11 cellular contexts compared by ENCODE assay signal in the genomic region with DNA sequence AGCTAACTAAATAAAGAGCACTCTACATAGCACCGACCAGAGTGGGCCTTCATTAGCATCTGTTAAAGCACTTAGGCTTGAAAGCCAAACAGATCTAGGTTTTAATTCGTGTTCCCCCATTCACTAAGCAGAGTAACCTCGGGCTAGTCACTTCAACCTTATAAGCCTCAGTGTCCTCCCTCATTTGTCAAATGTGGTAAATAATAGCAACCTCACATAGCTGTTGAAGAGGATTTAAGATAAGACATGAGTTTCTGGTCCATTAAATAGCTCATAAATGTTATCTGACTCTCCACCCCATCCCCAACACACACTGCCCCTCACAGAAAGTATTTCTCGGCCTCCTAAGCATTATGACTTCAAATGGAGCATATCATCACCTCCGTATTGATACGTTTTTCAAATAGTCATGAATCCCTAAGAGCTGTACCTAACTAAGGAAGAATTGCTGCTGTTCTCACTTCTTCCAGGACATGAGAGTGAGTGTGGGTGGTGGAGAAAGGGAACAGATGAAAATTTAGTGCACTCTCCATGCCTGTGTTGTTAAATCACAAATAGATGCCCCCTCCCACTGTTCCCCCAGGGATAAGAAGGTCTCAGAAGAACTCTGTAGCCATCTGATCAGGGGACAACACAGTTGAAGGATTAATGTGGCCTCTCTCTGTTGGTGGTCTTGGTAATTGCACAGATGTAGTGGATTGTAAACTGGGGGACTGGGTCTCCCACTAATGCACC. TPM values are rescaled to one million over a fixed set of nuclear protein-coding genes. Genes with fewer than 3 reads are reported as not detected.
"Had no signal": no experiment of that assay in that cellular context is flagged by ENCODE, and none has a peak within 500 bp of the region (broad histone marks: within the 10 kb centered on the region; RNA-seq: fewer than 3 reads in every experiment).

No MANE protein-coding gene starts in this region.

- H3K27ac ChIP-seq: esophagus squamous epithelium, foreskin keratinocyte, testis had no signal

- ATAC-seq: foreskin keratinocyte had no signal

- DNase-seq: activated CD4-positive, alpha-beta T cell treated with anti-CD3 and anti-CD28 coated beads, Interleukin-2, amount 10 ng/mL, durations not matched to agents 7 days and 5 days; activated CD4-positive, CD25-positive, alpha-beta regulatory T cell; activated naive CD4-positive, alpha-beta T cell treated with anti-CD3 and anti-CD28 coated beads, Interleukin-2, amount 10 ng/mL, durations not matched to agents 7 days and 5 days; esophagus squamous epithelium; foreskin keratinocyte; nephron progenitor cell; stimulated activated CD4-positive, alpha-beta T cell treated with anti-CD3 and anti-CD28 coated beads, Interleukin-4, amount 100 ng/mL, for 24 hours; stimulated activated naive CD8-positive, alpha-beta T cell treated with anti-CD3 and anti-CD28 coated beads, Interleukin-15, amount 100 ng/mL, for 72 hours; testis had no signal

- H3K36me3 Mint-ChIP-seq: activated naive CD4-positive, alpha-beta T cell treated with anti-CD3 and anti-CD28 coated beads, Interleukin-2, amount 10 ng/mL, durations not matched to agents 7 days and 5 days had no signal

- H3K9me3 Mint-ChIP-seq: activated CD4-positive, alpha-beta T cell treated with anti-CD3 and anti-CD28 coated beads, Interleukin-2, amount 10 ng/mL, durations not matched to agents 7 days and 5 days; activated naive CD4-positive, alpha-beta T cell treated with anti-CD3 and anti-CD28 coated beads, Interleukin-2, amount 10 ng/mL, durations not matched to agents 7 days and 5 days; activated T-helper 2 cell treated with anti-CD3 and anti-CD28 coated beads, Interferon-gamma antibody, Interleukin-2, Interleukin-4, amounts not matched to agents 10 μg/mL and 5 μg/mL and 100 μg/mL, durations not matched to agents 14 hours and 24 hours and 36 hours; nephron progenitor cell; stimulated activated naive CD8-positive, alpha-beta T cell treated with anti-CD3 and anti-CD28 coated beads, Interleukin-15, amount 100 ng/mL, for 72 hours had no signal

- H3K4me3 ChIP-seq: esophagus squamous epithelium, testis had no signal

- H3K9me3 ChIP-seq: esophagus squamous epithelium, testis had no signal

- H3K27ac Mint-ChIP-seq: activated CD4-positive, alpha-beta T cell treated with anti-CD3 and anti-CD28 coated beads, Interleukin-2, amount 10 ng/mL, durations not matched to agents 7 days and 5 days; activated naive CD4-positive, alpha-beta T cell treated with anti-CD3 and anti-CD28 coated beads, Interleukin-2, amount 10 ng/mL, durations not matched to agents 7 days and 5 days; activated T-helper 2 cell treated with anti-CD3 and anti-CD28 coated beads, Interferon-gamma antibody, Interleukin-2, Interleukin-4, amounts not matched to agents 10 μg/mL and 5 μg/mL and 100 μg/mL, durations not matched to agents 14 hours and 24 hours and 36 hours; nephron progenitor cell; stimulated activated naive CD8-positive, alpha-beta T cell treated with anti-CD3 and anti-CD28 coated beads, Interleukin-15, amount 100 ng/mL, for 72 hours had no signal

- H3K4me1 Mint-ChIP-seq: activated naive CD4-positive, alpha-beta T cell treated with anti-CD3 and anti-CD28 coated beads, Interleukin-2, amount 10 ng/mL, durations not matched to agents 7 days and 5 days; stimulated activated naive CD8-positive, alpha-beta T cell treated with anti-CD3 and anti-CD28 coated beads, Interleukin-15, amount 100 ng/mL, for 72 hours had no signal

- H3K27me3 ChIP-seq: esophagus squamous epithelium, foreskin keratinocyte, testis had no signal

- H3K27me3 Mint-ChIP-seq: activated naive CD4-positive, alpha-beta T cell treated with anti-CD3 and anti-CD28 coated beads, Interleukin-2, amount 10 ng/mL, durations not matched to agents 7 days and 5 days had no signal

- H3K4me3 Mint-ChIP-seq: activated CD4-positive, alpha-beta T cell treated with anti-CD3 and anti-CD28 coated beads, Interleukin-2, amount 10 ng/mL, durations not matched to agents 7 days and 5 days; activated naive CD4-positive, alpha-beta T cell treated with anti-CD3 and anti-CD28 coated beads, Interleukin-2, amount 10 ng/mL, durations not matched to agents 7 days and 5 days; nephron progenitor cell; stimulated activated naive CD8-positive, alpha-beta T cell treated with anti-CD3 and anti-CD28 coated beads, Interleukin-15, amount 100 ng/mL, for 72 hours had no signal

RNA-seq across cellular contexts. Expression of gene PLPP3, which starts 47.6 kb away (rescaled TPM):
- total RNA-seq: activated CD4-positive, alpha-beta T cell treated with anti-CD3 and anti-CD28 coated beads, Interleukin-2, amount 10 ng/mL, durations not matched to agents 7 days and 5 days; activated CD8-positive, alpha-beta memory T cell treated with anti-CD3 and anti-CD28 coated beads for 36 hours; activated T-helper 2 cell treated with anti-CD3 and anti-CD28 coated beads, Interferon-gamma antibody, Interleukin-2, Interleukin-4, amounts not matched to agents 10 μg/mL and 5 μg/mL and 100 μg/mL, durations not matched to agents 14 hours and 24 hours and 36 hours had no signal
